Comparison of ENCODE assay signal across 1 cellular context in the genomic region with DNA sequence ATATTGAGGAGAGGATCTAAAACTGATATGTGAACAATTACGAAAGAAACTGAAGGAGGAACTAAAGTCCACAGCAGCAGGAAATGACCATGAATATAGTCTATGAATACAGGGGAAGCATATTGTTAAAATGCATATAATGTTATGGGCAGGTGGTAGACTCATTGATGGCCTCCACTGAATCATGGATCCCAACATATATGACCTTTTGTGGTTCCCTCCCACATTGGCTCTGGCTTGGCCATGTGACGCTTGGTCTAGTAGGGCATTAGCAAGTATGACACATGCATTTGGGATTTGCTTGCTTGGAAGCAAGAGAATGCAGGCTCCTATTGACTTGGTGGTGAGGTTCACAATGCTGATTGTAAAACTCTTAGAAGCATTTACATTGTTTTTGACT.
TF ChIP-seq lines count a peak whose summit lies in the region.

No MANE protein-coding gene starts in this region.

TF ChIP-seq in HepG2, 621 proteins besides CTCF, POLR2A, EP300 and RAD21:
- TF ChIP-seq, protein P1, sequence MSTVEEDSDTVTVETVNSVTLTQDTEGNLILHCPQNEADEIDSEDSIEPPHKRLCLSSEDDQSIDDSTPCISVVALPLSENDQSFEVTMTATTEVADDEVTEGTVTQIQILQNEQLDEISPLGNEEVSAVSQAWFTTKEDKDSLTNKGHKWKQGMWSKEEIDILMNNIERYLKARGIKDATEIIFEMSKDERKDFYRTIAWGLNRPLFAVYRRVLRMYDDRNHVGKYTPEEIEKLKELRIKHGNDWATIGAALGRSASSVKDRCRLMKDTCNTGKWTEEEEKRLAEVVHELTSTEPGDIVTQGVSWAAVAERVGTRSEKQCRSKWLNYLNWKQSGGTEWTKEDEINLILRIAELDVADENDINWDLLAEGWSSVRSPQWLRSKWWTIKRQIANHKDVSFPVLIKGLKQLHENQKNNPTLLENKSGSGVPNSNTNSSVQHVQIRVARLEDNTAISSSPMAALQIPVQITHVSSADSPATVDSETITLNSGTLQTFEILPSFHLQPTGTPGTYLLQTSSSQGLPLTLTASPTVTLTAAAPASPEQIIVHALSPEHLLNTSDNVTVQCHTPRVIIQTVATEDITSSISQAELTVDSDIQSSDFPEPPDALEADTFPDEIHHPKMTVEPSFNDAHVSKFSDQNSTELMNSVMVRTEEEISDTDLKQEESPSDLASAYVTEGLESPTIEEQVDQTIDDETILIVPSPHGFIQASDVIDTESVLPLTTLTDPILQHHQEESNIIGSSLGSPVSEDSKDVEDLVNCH (CRISPR knock-in tag; IDR thresholded peaks at IDR 0.05), result no peak
- TF ChIP-seq ZNF17 (CRISPR knock-in tag; IDR thresholded peaks at IDR 0.05), result no peak
TF ChIP-seq in HepG2: peak in this region for 0.
